ENCODE assay signal across 34 cellular contexts in the genomic region with DNA sequence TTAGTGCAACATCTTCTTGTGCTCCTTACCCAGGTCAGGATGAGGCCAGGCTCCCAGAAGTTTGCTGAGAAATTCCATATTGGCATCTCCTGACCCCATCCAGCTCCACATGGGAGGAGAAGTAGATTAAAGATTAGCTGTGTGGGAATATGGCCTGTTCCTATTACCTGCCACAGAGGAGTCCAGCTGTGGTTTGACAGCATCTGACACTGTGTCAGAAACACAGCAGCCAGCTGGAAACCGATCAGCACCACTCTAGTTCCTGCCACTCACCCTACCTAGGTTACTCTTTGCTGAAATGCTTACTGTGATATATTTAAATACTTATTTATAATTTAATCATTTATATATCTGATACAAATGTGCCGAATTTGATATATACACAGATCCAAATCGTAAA.
"Had no signal": no experiment of that assay in that cellular context is flagged by ENCODE, and none has a peak within 500 bp of the region (broad histone marks: within the 10 kb centered on the region; RNA-seq: fewer than 3 reads in every experiment).

No MANE protein-coding gene starts in this region.

- H3K4me2 ChIP-seq: KMS-11 had no signal

- H3K9me3 ChIP-seq: MG63 had no signal

- H3K27ac ChIP-seq: KMS-11 had no signal

- DNase-seq: Karpas-422, Kasumi-1, MG63, MM.1S, MV-4-11, NCI-H1048, NCI-H1092, NCI-H1092 treated with DMSO at 0.1 percent for 48 hours, NCI-H1105, NCI-H1105 treated with DMSO at 0.1 percent for 48 hours, NCI-H1417, NCI-H1417 treated with DMSO at 0.1 percent for 48 hours, NCI-H1436, NCI-H1436 treated with DMSO at 0.1 percent for 48 hours, NCI-H146, NCI-H1694, NCI-H1694 treated with DMSO at 0.1 percent for 48 hours, NCI-H187, NCI-H187 treated with DMSO at 0.1 percent for 48 hours, NCI-H1930, NCI-H2029, NCI-H2029 treated with DMSO at 0.1 percent for 48 hours, NCI-H2081, NCI-H2081 treated with DMSO at 0.1 percent for 48 hours, NCI-H2107, NCI-H2171, NCI-H2171 treated with DMSO at 0.1 percent for 48 hours, NCI-H2227 treated with DMSO at 0.1 percent for 48 hours, NCI-H226, NCI-H345, NCI-H446, NCI-H446 treated with DMSO at 0.1 percent for 48 hours, NCI-H510A had no signal

- H3K27me3 ChIP-seq: MG63 had no signal

- H3K9ac ChIP-seq: KMS-11 had no signal

- H3K36me3 ChIP-seq: MG63 had no signal

- H3K4me3 ChIP-seq: MG63 had no signal
